Comparison of ENCODE assay signal across 30 cellular contexts in the genomic region with DNA sequence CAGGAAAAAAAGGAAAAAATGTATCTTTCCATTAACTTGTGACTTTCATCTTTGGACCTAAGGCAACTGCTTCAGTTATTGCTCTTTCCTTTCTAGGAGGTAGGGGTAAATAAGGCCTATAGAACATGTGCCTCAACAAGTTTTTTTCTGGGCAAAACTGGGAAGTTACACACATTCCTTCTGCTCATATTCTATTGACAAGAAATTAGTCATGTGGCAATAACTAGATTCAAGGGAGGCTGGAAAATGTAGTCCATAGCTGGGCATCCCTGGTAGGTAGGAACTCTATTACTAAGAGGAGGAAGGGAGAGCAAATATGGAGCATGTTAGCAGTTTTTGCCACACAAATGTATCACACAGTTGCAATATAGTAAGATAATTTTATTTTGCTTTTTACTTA.
"Had no signal": no experiment of that assay in that cellular context is flagged by ENCODE, and none has a peak within 500 bp of the region (broad histone marks: within the 10 kb centered on the region; RNA-seq: fewer than 3 reads in every experiment).

No MANE protein-coding gene starts in this region.

- DNase-seq: activated B cell treated with CpG ODN at 0.5 μM for 24 hours; activated CD4-positive, alpha-beta T cell treated with anti-CD3 and anti-CD28 coated beads for 36 hours; activated effector memory CD4-positive, alpha-beta T cell treated with anti-CD3 and anti-CD28 coated beads, Interleukin-2, amount 50 U/mL, for 16 hours; activated naive CD4-positive, alpha-beta T cell treated with anti-CD3 and anti-CD28 coated beads, Interleukin-2, amount 10 ng/mL, durations not matched to agents 7 days and 5 days; activated naive CD8-positive, alpha-beta T cell treated with anti-CD3 and anti-CD28 coated beads, Interleukin-2, amount 10 ng/mL, durations not matched to agents 7 days and 5 days; brain microvascular endothelial cell; central memory CD4-positive, alpha-beta T cell; endodermal cell; esophagus squamous epithelium; glutamatergic neuron; left cardiac atrium; left ventricle myocardium superior; nephron progenitor cell; pancreas; sigmoid colon; small intestine; stimulated activated CD4-positive, alpha-beta T cell treated with anti-CD3 and anti-CD28 coated beads, Interleukin-4, amount 100 ng/mL, for 24 hours; stimulated activated naive CD8-positive, alpha-beta T cell treated with anti-CD3 and anti-CD28 coated beads, Interleukin-15, amount 100 ng/mL, for 72 hours; substantia nigra; T-cell; uterus had no signal

- H3K36me3 ChIP-seq: ascending aorta, brain microvascular endothelial cell, esophagus squamous epithelium, neutrophil, pancreas, prostate gland, sigmoid colon, uterus had no signal

- H3K27me3 ChIP-seq: ascending aorta, brain microvascular endothelial cell, esophagus squamous epithelium, neutrophil, pancreas, sigmoid colon, uterus had no signal

- H3K27me3 Mint-ChIP-seq: activated B cell treated with CpG ODN at 0.5 μM for 24 hours; activated CD4-positive, alpha-beta T cell treated with anti-CD3 and anti-CD28 coated beads for 36 hours; activated naive CD4-positive, alpha-beta T cell treated with anti-CD3 and anti-CD28 coated beads, Interleukin-2, amount 10 ng/mL, durations not matched to agents 7 days and 5 days; activated naive CD8-positive, alpha-beta T cell treated with anti-CD3 and anti-CD28 coated beads, Interleukin-2, amount 10 ng/mL, durations not matched to agents 7 days and 5 days; stimulated activated naive CD8-positive, alpha-beta T cell treated with anti-CD3 and anti-CD28 coated beads, Interleukin-15, amount 100 ng/mL, for 72 hours; T-cell; type B pancreatic cell had no signal

- H3K4me3 Mint-ChIP-seq: activated B cell treated with CpG ODN at 0.5 μM for 24 hours; activated CD4-positive, alpha-beta T cell treated with anti-CD3 and anti-CD28 coated beads for 36 hours; activated naive CD4-positive, alpha-beta T cell treated with anti-CD3 and anti-CD28 coated beads, Interleukin-2, amount 10 ng/mL, durations not matched to agents 7 days and 5 days; activated naive CD8-positive, alpha-beta T cell treated with anti-CD3 and anti-CD28 coated beads, Interleukin-2, amount 10 ng/mL, durations not matched to agents 7 days and 5 days; activated T-helper 1 cell treated with anti-CD3 and anti-CD28 coated beads, Interleukin-12 subunit alpha, Interleukin-12 subunit beta, Interleukin-2, Interleukin-4 antibody, amounts not matched to agents 30 ng/mL and 10 ng/mL and 1 ng/mL, durations not matched to agents 14 hours and 24 hours and 36 hours; endodermal cell; nephron progenitor cell; stimulated activated effector memory CD8-positive, alpha-beta T cell treated with anti-CD3 and anti-CD28 coated beads, Interleukin-12 subunit alpha, Interleukin-12 subunit beta, amount 100 ng/mL, for 72 hours; stimulated activated naive CD8-positive, alpha-beta T cell treated with anti-CD3 and anti-CD28 coated beads, Interleukin-15, amount 100 ng/mL, for 72 hours; T-cell; T-helper 2 cell treated with Interferon-gamma antibody and Interleukin-4, amounts not matched to agents 5 μg/mL and 100 μg/mL, for 36 hours; type B pancreatic cell had no signal

- ATAC-seq: activated CD4-positive, alpha-beta T cell treated with anti-CD3 and anti-CD28 coated beads for 36 hours; left cardiac atrium; left ventricle myocardium superior; stimulated activated effector memory CD8-positive, alpha-beta T cell treated with anti-CD3 and anti-CD28 coated beads, Interleukin-12 subunit alpha, Interleukin-12 subunit beta, amount 100 ng/mL, for 72 hours; stimulated activated naive CD8-positive, alpha-beta T cell treated with anti-CD3 and anti-CD28 coated beads, Interleukin-15, amount 100 ng/mL, for 72 hours; T-cell had no signal

- H3K4me3 ChIP-seq: ascending aorta, esophagus squamous epithelium, pancreas, prostate gland, sigmoid colon, uterus had no signal

- H3K9me3 ChIP-seq: neutrophil, pancreas, prostate gland had no signal

- FAIRE-seq: frontal cortex, islet of Langerhans, pancreas, small intestine had no signal

- H3K4me1 ChIP-seq: ascending aorta, pancreas, prostate gland, uterus had no signal

- H3K27ac ChIP-seq: ascending aorta, brain microvascular endothelial cell, neutrophil, pancreas, prostate gland, sigmoid colon, uterus had no signal

- H3K36me3 Mint-ChIP-seq: stimulated activated effector memory CD8-positive, alpha-beta T cell treated with anti-CD3 and anti-CD28 coated beads, Interleukin-12 subunit alpha, Interleukin-12 subunit beta, amount 100 ng/mL, for 72 hours had no signal

- H3K4me1 Mint-ChIP-seq: activated B cell treated with CpG ODN at 0.5 μM for 24 hours, endodermal cell, nephron progenitor cell had no signal
